In genomic region chr16:740764-741505, GRCh38 we compare ENCODE assay signal across 8 cellular contexts. TPM values are rescaled to one million over a fixed set of nuclear protein-coding genes. Genes with fewer than 3 reads are reported as not detected.
DNase-seq lines count a peak whose midpoint lies in the region; ATAC-seq and TF ChIP-seq lines count a peak whose summit lies in the region.

Gene CIAO3, minus strand, starts transcription at chr16:740997. Its CDS starts 12 bp downstream, at chr16:740985.

- H3K4me3 Mint-ChIP-seq in activated T-helper 17 cell treated with anti-CD3 and anti-CD28 coated beads, Interleukin-2, amount 50 U/mL, for 72 hours = peak within 1 kb of the TSS; percentile 68
- H3K4me3 Mint-ChIP-seq in nephron = peak within 1 kb of the TSS; percentile 83 to 88 (median 85)
- H3K4me3 Mint-ChIP-seq in stimulated activated naive CD8-positive, alpha-beta T cell treated with anti-CD3 and anti-CD28 coated beads, Interleukin-15, Interleukin-2, amounts not matched to agents 100 ng/mL and 50 ng/mL, for 24 hours = peak within 1 kb of the TSS; percentile 81

- H3K4me1 Mint-ChIP-seq in activated T-helper 17 cell treated with anti-CD3 and anti-CD28 coated beads, Interleukin-2, amount 50 U/mL, for 72 hours = peaks cover 5% of the 10 kb centered on the region
- no peaks in the 10 kb centered on the region for H3K4me1 Mint-ChIP-seq in nephron
- H3K4me1 Mint-ChIP-seq in stimulated activated naive CD8-positive, alpha-beta T cell treated with anti-CD3 and anti-CD28 coated beads, Interleukin-15, Interleukin-2, amounts not matched to agents 100 ng/mL and 50 ng/mL, for 24 hours (ENCODE audit: low read depth) = peaks cover 22% of the 10 kb centered on the region

- H3K27ac Mint-ChIP-seq in activated T-helper 17 cell treated with anti-CD3 and anti-CD28 coated beads, Interleukin-2, amount 50 U/mL, for 72 hours = peak within 1 kb of the TSS; percentile 50
- peak within 1 kb of the TSS in 1 of 3 experiments; percentile 71 for H3K27ac Mint-ChIP-seq in nephron
- peak within 1 kb of the TSS; percentile 74 for H3K27ac Mint-ChIP-seq in stimulated activated naive CD8-positive, alpha-beta T cell treated with anti-CD3 and anti-CD28 coated beads, Interleukin-15, Interleukin-2, amounts not matched to agents 100 ng/mL and 50 ng/mL, for 24 hours

- DNase-seq in DMS153 treated with DMSO at 0.1 percent for 48 hours (lab: John Stamatoyannopoulos, UW; ENCODE audit: unreplicated experiment) (peak; percentile 75), KG1 (lab: John Stamatoyannopoulos, UW) (peak; percentile 78), RPMI7951 (ENCODE audit: low read depth) (peak; percentile 82), fibroblast of peridontal ligament (ENCODE audit: extremely low read depth) (peak; percentile 81)

- peaks cover 34% of the 10 kb centered on the region for H3K36me3 Mint-ChIP-seq in activated T-helper 17 cell treated with anti-CD3 and anti-CD28 coated beads, Interleukin-2, amount 50 U/mL, for 72 hours (ENCODE audit: low read depth)
- H3K36me3 Mint-ChIP-seq in nephron (ENCODE audit: low read depth) = peaks cover 4% of the 10 kb centered on the region
- H3K36me3 Mint-ChIP-seq in stimulated activated naive CD8-positive, alpha-beta T cell treated with anti-CD3 and anti-CD28 coated beads, Interleukin-15, Interleukin-2, amounts not matched to agents 100 ng/mL and 50 ng/mL, for 24 hours (ENCODE audit: low read depth) = peaks cover 10% of the 10 kb centered on the region

- no peaks in the 10 kb centered on the region for H3K9me3 Mint-ChIP-seq in activated T-helper 17 cell treated with anti-CD3 and anti-CD28 coated beads, Interleukin-2, amount 50 U/mL, for 72 hours
- H3K9me3 Mint-ChIP-seq in nephron = no peaks in the 10 kb centered on the region
- no peaks in the 10 kb centered on the region for H3K9me3 Mint-ChIP-seq in stimulated activated naive CD8-positive, alpha-beta T cell treated with anti-CD3 and anti-CD28 coated beads, Interleukin-15, Interleukin-2, amounts not matched to agents 100 ng/mL and 50 ng/mL, for 24 hours

- TF ChIP-seq CTCF in nephron (IDR thresholded peaks at IDR 0.05; ENCODE audit: unreplicated experiment in 3 of 3) = peak; percentile 92 to 99 (median 94)

- ATAC-seq in GM21576 (IDR thresholded peaks at IDR 0.05; ENCODE audit: unreplicated experiment) = peak; percentile 63
- peak; percentile 63 for ATAC-seq in activated T-helper 17 cell treated with anti-CD3 and anti-CD28 coated beads, Interleukin-2, amount 50 U/mL, for 72 hours (replicated peaks)

- H3K27me3 Mint-ChIP-seq in activated T-helper 17 cell treated with anti-CD3 and anti-CD28 coated beads, Interleukin-2, amount 50 U/mL, for 72 hours = no peaks in the 10 kb centered on the region
- H3K27me3 Mint-ChIP-seq in nephron (ENCODE audit: low read depth) = no peaks in the 10 kb centered on the region
- no peaks in the 10 kb centered on the region for H3K27me3 Mint-ChIP-seq in stimulated activated naive CD8-positive, alpha-beta T cell treated with anti-CD3 and anti-CD28 coated beads, Interleukin-15, Interleukin-2, amounts not matched to agents 100 ng/mL and 50 ng/mL, for 24 hours

RNA-seq across cellular contexts. Expression of gene CIAO3, which starts in this region (rescaled TPM):
- 15.3 and 21.7 TPM in 2 replicates for total RNA-seq in RPMI7951 (2014; rRNA removed; shearing (Covaris generic))
- total RNA-seq in activated T-helper 17 cell treated with anti-CD3 and anti-CD28 coated beads, Interleukin-2, amount 50 U/mL, for 72 hours = 10 to 100 TPM; 39.2 to 47.1 TPM

Comparison
In these comparisons a context has a peak if more than half of its experiments do, and no peak if none do; other contexts are left out.
1. Peak in every context shown above with its lines: DNase-seq and ATAC-seq.